ENCODE assay signal across 1 cellular context in the genomic region with DNA sequence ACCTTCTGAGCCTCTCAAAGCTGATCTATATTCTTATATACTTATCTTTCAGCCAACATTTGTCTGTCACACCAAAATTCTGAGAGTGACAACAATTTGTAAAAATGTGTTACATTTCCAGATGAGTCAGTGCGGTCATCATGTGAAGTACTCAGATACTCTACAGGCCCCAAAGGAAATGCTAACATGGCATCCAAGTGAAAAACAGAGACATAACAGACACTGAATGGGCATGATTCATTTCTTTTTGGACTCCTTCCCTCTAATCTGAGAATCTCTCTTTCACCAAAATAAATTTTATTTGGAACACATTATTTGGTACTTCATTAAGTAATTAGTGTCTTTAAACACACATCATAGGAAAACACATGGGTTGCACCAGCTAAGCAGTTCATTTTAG.
TF ChIP-seq lines count a peak whose summit lies in the region.

No MANE protein-coding gene starts in this region.

TF ChIP-seq in K562, 482 proteins besides CTCF, POLR2A, EP300 and RAD21 (continued from another document):
- no peak for TF ChIP-seq TAF15 (IDR thresholded peaks at IDR 0.05; ENCODE audit: low read depth, low read length)
- no peak for TF ChIP-seq E2F3 (CRISPR knock-in tag; IDR thresholded peaks at IDR 0.05)
- no peak for TF ChIP-seq SRF (CRISPR knock-in tag; IDR thresholded peaks at IDR 0.05)
- no peak for TF ChIP-seq ILK (tag; IDR thresholded peaks at IDR 0.05; ENCODE audit: borderline replicate concordance, low read depth)
TF ChIP-seq in K562: peak in this region for 0.
